Comparison of ENCODE assay signal across 8 cellular contexts in the genomic region with DNA sequence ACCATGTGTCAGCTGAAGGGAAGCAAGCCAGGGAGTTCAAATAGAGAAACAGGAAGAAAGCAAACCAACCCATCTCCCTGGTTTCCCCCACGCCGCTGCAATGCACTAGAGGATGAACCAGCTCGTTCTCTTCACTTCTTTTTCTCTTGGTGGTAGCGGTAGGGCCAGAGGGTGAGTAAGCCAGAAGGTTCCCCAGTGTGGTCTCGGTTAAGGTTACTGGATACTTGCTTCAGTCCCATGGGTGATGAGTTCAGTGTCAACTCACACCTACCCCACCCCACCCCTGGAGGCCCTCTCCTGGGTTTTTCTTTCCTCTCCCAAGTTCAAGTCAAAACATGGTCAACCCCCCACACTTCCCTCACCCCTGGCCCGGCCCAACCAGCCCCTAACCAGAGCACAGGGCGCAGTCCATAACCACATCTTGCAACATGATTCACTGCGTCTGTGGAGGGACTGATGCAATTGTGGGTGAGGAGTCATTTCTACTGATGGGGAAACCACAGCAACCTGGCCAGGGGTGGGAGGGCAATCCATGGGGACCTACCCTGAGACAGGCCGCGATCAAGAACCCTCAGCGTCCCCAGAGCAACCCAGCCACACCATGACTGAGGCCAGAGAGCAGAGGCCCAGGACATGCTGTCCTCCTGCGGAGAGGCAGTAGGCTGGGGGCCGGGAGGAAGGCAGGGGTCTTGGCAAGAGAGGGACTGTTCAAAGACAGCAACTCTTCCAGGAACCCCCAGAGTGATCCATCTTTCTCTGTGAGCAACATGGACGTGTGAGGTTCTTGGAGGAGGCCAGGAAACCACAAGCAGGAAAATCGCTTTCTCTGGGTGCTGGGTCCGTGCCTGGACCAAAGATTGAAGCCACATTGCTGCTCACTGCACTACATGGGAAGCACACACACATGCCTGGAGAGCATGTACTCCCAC.
DNase-seq lines count a peak whose midpoint lies in the region; ATAC-seq lines count a peak whose summit lies in the region.

No MANE protein-coding gene starts in this region.

- no peaks in the 10 kb centered on the region for H3K9me3 Mint-ChIP-seq in activated CD4-positive, alpha-beta memory T cell treated with anti-CD3 and anti-CD28 coated beads for 36 hours

- peak overlapping the region; percentile 54 to 95 (median 79) for H3K4me2 ChIP-seq in BLaER1 treated with 17β-estradiol and CSF1 and Interleukin-3, amounts not matched to agents 10 nM and 100 nM

- peak overlapping the region; percentile 4 to 75 (median 53); a peak in 17 of 22 replicates for H3K9ac ChIP-seq in BLaER1 treated with 17β-estradiol and CSF1 and Interleukin-3, amounts not matched to agents 10 nM and 100 nM

- peaks cover 48% of the 10 kb centered on the region for H3K27me3 Mint-ChIP-seq in activated CD4-positive, alpha-beta memory T cell treated with anti-CD3 and anti-CD28 coated beads for 36 hours

- ATAC-seq in GM19468 (IDR thresholded peaks at IDR 0.05; ENCODE audit: extremely low read depth, unreplicated experiment) (peak; percentile 23), HG03565 (IDR thresholded peaks at IDR 0.05; ENCODE audit: unreplicated experiment) (peak; percentile 44)

- no peaks in the 10 kb centered on the region for H3K36me3 ChIP-seq in BLaER1 treated with 17β-estradiol and CSF1 and Interleukin-3, amounts not matched to agents 10 nM and 100 nM

- peak overlapping the region; percentile 24 for H3K4me3 Mint-ChIP-seq in activated CD4-positive, alpha-beta memory T cell treated with anti-CD3 and anti-CD28 coated beads for 36 hours

- CTCF ChIA-PET in activated CD4-positive, alpha-beta memory T cell treated with anti-CD3 and anti-CD28 coated beads for 36 hours (lab: Charles Lee), result interaction anchor here (0.7 to 9.0 kb wide), 20 partner anchors 10 to 1011 kb away, joined by 3 to 81 read pairs (median 6); no protein-coding TSS in a partner anchor

- peaks cover 36 to 97% (median 67%) of the 10 kb centered on the region in 10 experiments for H3K4me1 ChIP-seq in BLaER1 treated with 17β-estradiol and CSF1 and Interleukin-3, amounts not matched to agents 10 nM and 100 nM

- H3K27me3 ChIP-seq in BLaER1 treated with 17β-estradiol and CSF1 and Interleukin-3, amounts not matched to agents 10 nM and 100 nM, result peaks cover 54 to 95% (median 83%) of the 10 kb centered on the region in 11 experiments

- peaks cover 45% of the 10 kb centered on the region for H3K4me1 Mint-ChIP-seq in activated CD4-positive, alpha-beta memory T cell treated with anti-CD3 and anti-CD28 coated beads for 36 hours (ENCODE audit: low read depth)

- H3K27ac ChIP-seq in BLaER1 treated with 17β-estradiol and CSF1 and Interleukin-3, amounts not matched to agents 10 nM and 100 nM, result peak overlapping the region; percentile 31 to 91 (median 74); a peak in 21 of 22 replicates

- POLR2A ChIA-PET in activated CD4-positive, alpha-beta memory T cell treated with anti-CD3 and anti-CD28 coated beads for 36 hours (lab: Charles Lee), result interaction anchor here (0.5 to 1.4 kb wide), 4 partner anchors 10 to 731 kb away, joined by 3 to 6 read pairs (median 4); no protein-coding TSS in a partner anchor

- DNase-seq in activated CD4-positive, alpha-beta memory T cell treated with anti-CD3 and anti-CD28 coated beads for 36 hours, result peak; percentile 90
- DNase-seq in globus pallidus (ENCODE audit: low spot score) (peak; percentile 41), NCI-H524 (lab: John Stamatoyannopoulos, UW) (no peak), iPS-NIHi7 (ENCODE audit: extremely low spot score) (no peak)
- peak; percentile 30 to 41 for DNase-seq in stimulated activated CD8-positive, alpha-beta memory T cell treated with anti-CD3 and anti-CD28 coated beads, Interleukin-2, amount 100 ng/mL, for 1 hour (ENCODE audit: low read depth in 2 of 2)

- H3K9me3 ChIP-seq in BLaER1 treated with 17β-estradiol and CSF1 and Interleukin-3, amounts not matched to agents 10 nM and 100 nM (replicated peaks in 1 of 11), result no peaks in the 10 kb centered on the region

- intact Hi-C loops in activated CD4-positive, alpha-beta memory T cell treated with anti-CD3 and anti-CD28 coated beads for 36 hours (cut with micrococcal nuclease), result loop anchor here (1.0 to 5.0 kb wide), 3 partner anchors 8 to 964 kb away; no protein-coding TSS in a partner anchor

- peak overlapping the region; percentile 80 for H3K27ac Mint-ChIP-seq in activated CD4-positive, alpha-beta memory T cell treated with anti-CD3 and anti-CD28 coated beads for 36 hours

- peak overlapping the region in 1 of 10 experiments; percentile 28; a peak in 2 of 20 replicates for H3K4me3 ChIP-seq in BLaER1 treated with 17β-estradiol and CSF1 and Interleukin-3, amounts not matched to agents 10 nM and 100 nM

- H4K20me1 ChIP-seq in BLaER1 treated with 17β-estradiol and CSF1 and Interleukin-3, amounts not matched to agents 10 nM and 100 nM, result peaks cover 0 to 51% (median 17%) of the 10 kb centered on the region in 11 experiments; a peak in 14 of 22 replicates

- no peaks in the 10 kb centered on the region for H3K36me3 Mint-ChIP-seq in activated CD4-positive, alpha-beta memory T cell treated with anti-CD3 and anti-CD28 coated beads for 36 hours

Comparison
In these comparisons a context has a peak if more than half of its experiments do, and no peak if none do; other contexts are left out.
1. DNase-seq: peak in activated CD4-positive, alpha-beta memory T cell treated with anti-CD3 and anti-CD28 coated beads for 36 hours (single experiment), globus pallidus (single experiment) and stimulated activated CD8-positive, alpha-beta memory T cell treated with anti-CD3 and anti-CD28 coated beads, Interleukin-2, amount 100 ng/mL, for 1 hour (2 of 2); none in NCI-H524 (0 of 2) and iPS-NIHi7 (single experiment).